8 cellular contexts compared by ENCODE assay signal in genomic region chr18:32730620-32731021, GRCh38. TPM values are rescaled to one million over a fixed set of nuclear protein-coding genes. Genes with fewer than 3 reads are reported as not detected.
DNase-seq lines count a peak whose midpoint lies in the region; ATAC-seq and TF ChIP-seq lines count a peak whose summit lies in the region.

No MANE protein-coding gene starts in this region.

- H3K9me2 ChIP-seq in OCI-LY7 (ENCODE audit: insufficient read depth, low read length) = no peaks in the 10 kb centered on the region

- H3K4me1 Mint-ChIP-seq in CD4-positive, CD25-positive, alpha-beta regulatory T cell = peaks cover 0 to 12% (median 5%) of the 10 kb centered on the region in 4 donors
- peaks cover 35 to 51% of the 10 kb centered on the region in 2 donors for H3K4me1 Mint-ChIP-seq in stimulated activated naive B cell treated with anti-CD40 and anti-IgM and Interleukin-4, amounts not matched to agents 10 μg/mL and 1 μg/mL and 100 μg/mL, for 72 hours

- H3K27me3 ChIP-seq in CD4-positive, CD25-positive, alpha-beta regulatory T cell (ENCODE audit: control insufficient read depth, insufficient read depth, low read length) = no peaks in the 10 kb centered on the region
- H3K27me3 ChIP-seq in fibroblast of lung (ENCODE audit: control insufficient read depth, insufficient read depth, low read length) = no peaks in the 10 kb centered on the region

- H3K27me3 Mint-ChIP-seq in CD4-positive, CD25-positive, alpha-beta regulatory T cell = peaks cover 5% of the 10 kb centered on the region
- H3K27me3 Mint-ChIP-seq in stimulated activated naive B cell treated with anti-CD40 and anti-IgM and Interleukin-4, amounts not matched to agents 10 μg/mL and 1 μg/mL and 100 μg/mL, for 72 hours = no peaks in the 10 kb centered on the region

- H3K4me3 Mint-ChIP-seq in CD4-positive, CD25-positive, alpha-beta regulatory T cell = peak overlapping the region; percentile 39 to 85 (median 78)
- peak overlapping the region; percentile 64 to 71 for H3K4me3 Mint-ChIP-seq in stimulated activated naive B cell treated with anti-CD40 and anti-IgM and Interleukin-4, amounts not matched to agents 10 μg/mL and 1 μg/mL and 100 μg/mL, for 72 hours

- H2AFZ ChIP-seq in OCI-LY7 (ENCODE audit: low read length) = peak overlapping the region; percentile 93
- no peak overlapping the region for H2AFZ ChIP-seq in fibroblast of lung (ENCODE audit: low read length)

- no peaks in the 10 kb centered on the region for H3K36me3 Mint-ChIP-seq in CD4-positive, CD25-positive, alpha-beta regulatory T cell
- H3K36me3 Mint-ChIP-seq in stimulated activated naive B cell treated with anti-CD40 and anti-IgM and Interleukin-4, amounts not matched to agents 10 μg/mL and 1 μg/mL and 100 μg/mL, for 72 hours = peaks cover 25 to 41% of the 10 kb centered on the region in 2 donors

- TF ChIP-seq CTCF in OCI-LY7 (conservative IDR thresholded peaks at IDR 0.05; ENCODE audit: low read length) (no peak), fibroblast of lung (conservative IDR thresholded peaks at IDR 0.05 in 1 of 2, IDR thresholded peaks at IDR 0.05 in 1 of 2; ENCODE audit: low read depth in 1 of 2, low read length in 2 of 2) (no peak)

- CTCF ChIA-PET in OCI-LY7 (lab: Charles Lee; ENCODE audit: unreplicated experiment) = no interaction called here

- H3K36me3 ChIP-seq in CD4-positive, CD25-positive, alpha-beta regulatory T cell (ENCODE audit: control insufficient read depth, insufficient read depth, low read length) = no peaks in the 10 kb centered on the region
- H3K36me3 ChIP-seq in OCI-LY7 (ENCODE audit: insufficient read depth, low read length) (no peaks in the 10 kb centered on the region; the same call in 1 of the 2 replicates), fibroblast of lung (ENCODE audit: control insufficient read depth, insufficient read depth, low read length) (no peaks in the 10 kb centered on the region)

- no peaks in the 10 kb centered on the region for H3K4me1 ChIP-seq in CD4-positive, CD25-positive, alpha-beta regulatory T cell (ENCODE audit: control insufficient read depth, insufficient read depth, low read length, poor library complexity, severe bottlenecking)
- H3K4me1 ChIP-seq in OCI-LY7 (ENCODE audit: insufficient read depth, low read length, poor library complexity, severe bottlenecking) (peaks cover 13% of the 10 kb centered on the region), fibroblast of lung (ENCODE audit: control insufficient read depth, extremely low read depth, insufficient read depth, low read length) (no peaks in the 10 kb centered on the region)

- BruUV-seq in OCI-LY7 (replicated peaks; lab: Mats Ljungman, UMichigan) = no TSS peak

- POLR2A ChIA-PET in OCI-LY7 (lab: Charles Lee) = interaction anchor here (0.6 to 1.3 kb wide), 3 partner anchors 49 to 338 kb away, joined by 3 to 5 read pairs (median 4); no protein-coding TSS in a partner anchor

- no peak overlapping the region for H3K9ac ChIP-seq in fibroblast of lung (ENCODE audit: insufficient read depth, low read length)

- H4K20me1 ChIP-seq in OCI-LY7 (ENCODE audit: insufficient read depth, low read length) (no peaks in the 10 kb centered on the region), fibroblast of lung (ENCODE audit: control insufficient read depth, extremely low read depth, insufficient read depth, low read length) (no peaks in the 10 kb centered on the region)

- no peak overlapping the region for H3K27ac ChIP-seq in CD4-positive, CD25-positive, alpha-beta regulatory T cell (ENCODE audit: insufficient read depth, low read length, poor library complexity, severe bottlenecking)
- H3K27ac ChIP-seq in OCI-LY7 (ENCODE audit: low read depth, low read length, poor library complexity, severe bottlenecking) = peak overlapping the region; percentile 34
- no peak overlapping the region for H3K27ac ChIP-seq in fibroblast of lung (ENCODE audit: insufficient read depth, low read length)

- H3K4me2 ChIP-seq in OCI-LY7 (ENCODE audit: low read length) (peak overlapping the region; percentile 91), fibroblast of lung (ENCODE audit: extremely low read depth, insufficient read depth, low read length) (peak overlapping the region; percentile 44)

- ATAC-seq in CD4-positive, CD25-positive, alpha-beta regulatory T cell (ENCODE audit: low read depth in 2 of 2) = peak in 1 of 2 donors; percentile 34
- ATAC-seq in GM19023 (IDR thresholded peaks at IDR 0.05; ENCODE audit: unreplicated experiment) = peak; percentile 89
- ATAC-seq in HG03135 (IDR thresholded peaks at IDR 0.05; ENCODE audit: unreplicated experiment) = peak; percentile 92
- ATAC-seq in stimulated activated naive B cell treated with anti-CD40 and anti-IgM and Interleukin-4, amounts not matched to agents 10 μg/mL and 1 μg/mL and 100 μg/mL, for 72 hours (replicated peaks) = peak; percentile 85

- no peaks in the 10 kb centered on the region for H3K9me3 ChIP-seq in CD4-positive, CD25-positive, alpha-beta regulatory T cell (ENCODE audit: control insufficient read depth in 2 of 2, low read length in 2 of 2)
- no peaks in the 10 kb centered on the region for H3K9me3 ChIP-seq in OCI-LY7 (ENCODE audit: low read length)
- no peaks in the 10 kb centered on the region for H3K9me3 ChIP-seq in fibroblast of lung (ENCODE audit: control insufficient read depth, insufficient read depth, low read depth, low read length)

- DNase-seq in CD4-positive, CD25-positive, alpha-beta regulatory T cell = peak in 2 of 3 donors; percentile 8 to 32
- peak; percentile 45 for DNase-seq in OCI-LY7 (ENCODE audit: low spot score)
- DNase-seq in fibroblast of lung (ENCODE audit: low read depth in 2 of 2) = peak in 1 of 2 donors; percentile 54
- DNase-seq in stimulated activated naive B cell treated with anti-CD40 and anti-IgM and Interleukin-4, amounts not matched to agents 10 μg/mL and 1 μg/mL and 100 μg/mL, for 72 hours = no peak
- no peak for DNase-seq in KG1 (lab: John Stamatoyannopoulos, UW)
- DNase-seq in GDM1 (lab: John Stamatoyannopoulos, UW) = no peak

- peak overlapping the region in 2 of 3 donors; percentile 60 to 71 for H3K27ac Mint-ChIP-seq in CD4-positive, CD25-positive, alpha-beta regulatory T cell
- peak overlapping the region; percentile 65 for H3K27ac Mint-ChIP-seq in stimulated activated naive B cell treated with anti-CD40 and anti-IgM and Interleukin-4, amounts not matched to agents 10 μg/mL and 1 μg/mL and 100 μg/mL, for 72 hours

- H3K79me2 ChIP-seq in OCI-LY7 (ENCODE audit: insufficient read depth, low read depth, low read length) = no peaks in the 10 kb centered on the region
- H3K79me2 ChIP-seq in fibroblast of lung (ENCODE audit: control insufficient read depth, insufficient read depth, low read length) = no peaks in the 10 kb centered on the region

- peak overlapping the region; percentile 72 for H3K4me3 ChIP-seq in CD4-positive, CD25-positive, alpha-beta regulatory T cell (ENCODE audit: low read depth, low read length)
- peak overlapping the region; percentile 67 for H3K4me3 ChIP-seq in OCI-LY7 (ENCODE audit: low read depth, low read length, poor library complexity, severe bottlenecking)
- H3K4me3 ChIP-seq in fibroblast of lung (replicated peaks in 1 of 4; ENCODE audit: control extremely low read depth in 1 of 4, insufficient read depth in 1 of 4, low read depth in 3 of 4, low read length in 4 of 4) = peak overlapping the region in 2 of 4 experiments; percentile 13 to 43

- intact Hi-C loops in OCI-LY7 (cut with micrococcal nuclease; ENCODE audit: unreplicated experiment) = no loop called here

- H3K9me3 Mint-ChIP-seq in CD4-positive, CD25-positive, alpha-beta regulatory T cell = peaks cover 0 to 6% (median 4%) of the 10 kb centered on the region in 7 donors
- peaks cover 4% of the 10 kb centered on the region in 2 donors for H3K9me3 Mint-ChIP-seq in stimulated activated naive B cell treated with anti-CD40 and anti-IgM and Interleukin-4, amounts not matched to agents 10 μg/mL and 1 μg/mL and 100 μg/mL, for 72 hours

RNA-seq across cellular contexts. Expression of gene KLHL14, which starts 42.2 kb away (rescaled TPM):
- total RNA-seq in CD4-positive, CD25-positive, alpha-beta regulatory T cell = not detected
- under 1 TPM in 1 of 4 donors, not detected in 3; 0.20 TPM for polyA plus RNA-seq in CD4-positive, CD25-positive, alpha-beta regulatory T cell
- total RNA-seq in OCI-LY7 (2014; rRNA removed; shearing (Covaris generic)) = 1.4 and 2.8 TPM in 2 replicates
- total RNA-seq in OCI-LY7 (2022) (0.33 and 0.57 TPM in 2 replicates), fibroblast of lung (not detected in 2 replicates)
- not detected in 2 replicates for polyA plus RNA-seq in fibroblast of lung
- not detected in 2 replicates for polyA plus RNA-seq in fibroblast of lung (2012)
- polyA minus RNA-seq in fibroblast of lung (ENCODE audit: low replicate concordance) = not detected in 2 replicates

Comparison
In these comparisons a context has a peak if more than half of its experiments do, and no peak if none do; other contexts are left out.
1. DNase-seq: peak in CD4-positive, CD25-positive, alpha-beta regulatory T cell (2 of 3) and OCI-LY7 (single experiment); none in stimulated activated naive B cell treated with anti-CD40 and anti-IgM and Interleukin-4, amounts not matched to agents 10 μg/mL and 1 μg/mL and 100 μg/mL, for 72 hours (single experiment), KG1 (single experiment) and GDM1 (single experiment).